ENCODE assay signal across 12 cellular contexts in genomic region chr7:102916426-102916825, GRCh38. TPM values are rescaled to one million over a fixed set of nuclear protein-coding genes. Genes with fewer than 3 reads are reported as not detected.
A peak's percentile ranks its signal among the peaks of the same experiment; 100 is the strongest.
DNase-seq lines count a peak whose midpoint lies in the region; ATAC-seq and TF ChIP-seq lines count a peak whose summit lies in the region.
"Had no signal": no experiment of that assay in that cellular context is flagged by ENCODE, and none has a peak within 500 bp of the region (broad histone marks: within the 10 kb centered on the region; RNA-seq: fewer than 3 reads in every experiment).

No MANE protein-coding gene starts in this region.

- H3K4me1 ChIP-seq in GM23248 (ENCODE audit: insufficient read depth) (peaks cover 24% of the 10 kb centered on the region), skeletal muscle satellite cell (ENCODE audit: control insufficient read depth, insufficient read depth, low read length) (peaks cover 37% of the 10 kb centered on the region)

- H2AFZ ChIP-seq in GM23248, result no peak overlapping the region

- peak overlapping the region; percentile 43; the same call in 1 of the 2 replicates for H3K4me3 ChIP-seq in GM23248
- H3K4me3 ChIP-seq in WERI-Rb-1 (ENCODE audit: low read depth, low read length), result no peak overlapping the region
- no peak overlapping the region for H3K4me3 ChIP-seq in skeletal muscle satellite cell (ENCODE audit: low read length)

- H3K4me2 ChIP-seq in GM23248 (ENCODE audit: unreplicated experiment), result peak overlapping the region; percentile 66
- peak overlapping the region; percentile 45 for H3K4me2 ChIP-seq in skeletal muscle satellite cell (ENCODE audit: low read length)

- peaks cover 2% of the 10 kb centered on the region for H3K27me3 Mint-ChIP-seq in activated CD4-positive, alpha-beta memory T cell treated with anti-CD3 and anti-CD28 coated beads, Interleukin-2, amount 10 ng/mL, durations not matched to agents 7 days and 5 days

- no peaks in the 10 kb centered on the region for H3K9me3 Mint-ChIP-seq in activated CD4-positive, alpha-beta memory T cell treated with anti-CD3 and anti-CD28 coated beads, Interleukin-2, amount 10 ng/mL, durations not matched to agents 7 days and 5 days
- H3K9me3 Mint-ChIP-seq: activated T-helper 2 cell treated with anti-CD3 and anti-CD28 coated beads, Interferon-gamma antibody, Interleukin-2, Interleukin-4, amounts not matched to agents 10 μg/mL and 5 μg/mL and 100 μg/mL, durations not matched to agents 14 hours and 24 hours and 36 hours; T-helper 1 cell treated with Interleukin-12 subunit alpha and Interleukin-12 subunit beta and Interleukin-4 antibody, amounts not matched to agents 30 μg/mL and 1 μg/mL, for 36 hours had no signal

- H4K20me1 ChIP-seq in GM23248 (ENCODE audit: insufficient read depth), result no peaks in the 10 kb centered on the region

- H3K27ac ChIP-seq in GM23248 (peak overlapping the region; percentile 38), WERI-Rb-1 (peak overlapping the region; percentile 4; the same call in 1 of the 2 replicates)

- H3K79me2 ChIP-seq in GM23248 (ENCODE audit: insufficient read depth), result no peaks in the 10 kb centered on the region

- no peak overlapping the region for H3K27ac Mint-ChIP-seq in activated CD4-positive, alpha-beta memory T cell treated with anti-CD3 and anti-CD28 coated beads, Interleukin-2, amount 10 ng/mL, durations not matched to agents 7 days and 5 days
- H3K27ac Mint-ChIP-seq: activated T-helper 2 cell treated with anti-CD3 and anti-CD28 coated beads, Interferon-gamma antibody, Interleukin-2, Interleukin-4, amounts not matched to agents 10 μg/mL and 5 μg/mL and 100 μg/mL, durations not matched to agents 14 hours and 24 hours and 36 hours; T-helper 1 cell treated with Interleukin-12 subunit alpha and Interleukin-12 subunit beta and Interleukin-4 antibody, amounts not matched to agents 30 μg/mL and 1 μg/mL, for 36 hours had no signal

- no peaks in the 10 kb centered on the region for H3K4me1 Mint-ChIP-seq in activated CD4-positive, alpha-beta memory T cell treated with anti-CD3 and anti-CD28 coated beads, Interleukin-2, amount 10 ng/mL, durations not matched to agents 7 days and 5 days

- H3K9ac ChIP-seq in GM23248 (no peak overlapping the region), skeletal muscle satellite cell (ENCODE audit: low read depth, low read length) (peak overlapping the region; percentile 89)

- no peak for TF ChIP-seq CTCF in WERI-Rb-1 (IDR thresholded peaks at IDR 0.05; ENCODE audit: low read depth, low read length)

- POLR2A ChIA-PET in activated CD4-positive, alpha-beta memory T cell treated with anti-CD3 and anti-CD28 coated beads, Interleukin-2, amount 10 ng/mL, durations not matched to agents 7 days and 5 days (lab: Charles Lee), result no interaction called here

- H3K27me3 ChIP-seq in GM23248 (replicated peaks; ENCODE audit: insufficient read depth) (no peaks in the 10 kb centered on the region), WERI-Rb-1 (ENCODE audit: insufficient read depth, low read depth, severe bottlenecking) (no peaks in the 10 kb centered on the region), skeletal muscle satellite cell (ENCODE audit: control insufficient read depth, insufficient read depth, low read length) (no peaks in the 10 kb centered on the region)

- DNase-seq in GM23248 (peak; percentile 85), WERI-Rb-1 (no peak), fibroblast of gingiva (ENCODE audit: low read depth) (peak; percentile 29)
- no peak for DNase-seq in activated CD4-positive, alpha-beta memory T cell treated with anti-CD3 and anti-CD28 coated beads, Interleukin-2, amount 10 ng/mL, durations not matched to agents 7 days and 5 days
- DNase-seq: activated CD4-positive, alpha-beta T cell treated with anti-CD3 and anti-CD28 coated beads, Interleukin-2, amount 50 U/mL, for 1 hour; foreskin melanocyte; NCI-H2029 had no signal

- in situ Hi-C loops in GM23248 (cut with MboI), result no loop called here

- H3K9me2 ChIP-seq in GM23248 (ENCODE audit: insufficient read depth), result no peaks in the 10 kb centered on the region

- H3K36me3 Mint-ChIP-seq in activated CD4-positive, alpha-beta memory T cell treated with anti-CD3 and anti-CD28 coated beads, Interleukin-2, amount 10 ng/mL, durations not matched to agents 7 days and 5 days (ENCODE audit: low read depth), result no peaks in the 10 kb centered on the region

- H3K9me3 ChIP-seq in GM23248 (ENCODE audit: low read depth) (no peaks in the 10 kb centered on the region), WERI-Rb-1 (ENCODE audit: severe bottlenecking) (no peaks in the 10 kb centered on the region), skeletal muscle satellite cell (replicated peaks; ENCODE audit: low read length) (no peaks in the 10 kb centered on the region)

- ATAC-seq in GM19397 (IDR thresholded peaks at IDR 0.05; ENCODE audit: unreplicated experiment) (no peak), HG02885 (IDR thresholded peaks at IDR 0.05; ENCODE audit: poor library complexity, unreplicated experiment) (no peak)

- H3F3A ChIP-seq in GM23248 (ENCODE audit: insufficient read depth), result no peaks in the 10 kb centered on the region

- H3K36me3 ChIP-seq in GM23248 (ENCODE audit: low read depth) (no peaks in the 10 kb centered on the region), WERI-Rb-1 (no peaks in the 10 kb centered on the region), skeletal muscle satellite cell (ENCODE audit: insufficient read depth, low read length) (no peaks in the 10 kb centered on the region)

- H3K4me3 Mint-ChIP-seq in activated CD4-positive, alpha-beta memory T cell treated with anti-CD3 and anti-CD28 coated beads, Interleukin-2, amount 10 ng/mL, durations not matched to agents 7 days and 5 days, result no peak overlapping the region
- H3K4me3 Mint-ChIP-seq: T-helper 1 cell treated with Interleukin-12 subunit alpha and Interleukin-12 subunit beta and Interleukin-4 antibody, amounts not matched to agents 30 μg/mL and 1 μg/mL, for 36 hours had no signal

- CTCF ChIA-PET in activated CD4-positive, alpha-beta memory T cell treated with anti-CD3 and anti-CD28 coated beads, Interleukin-2, amount 10 ng/mL, durations not matched to agents 7 days and 5 days (lab: Charles Lee), result interaction anchor here (0.5 kb wide), 1 partner anchor 1504 kb away, joined by 3 read pairs; no protein-coding TSS in a partner anchor

- 6 to 15% methylated on average over 3 of the region's 3 CpGs for WGBS in GM23248 (ENCODE audit: low coverage in 1 of 2, low lambda C conversion rate in 2 of 2, missing lambda C conversion rate in 2 of 2), 2 experiments

RNA-seq across cellular contexts. Expression of gene LRRC17, which starts 3.6 kb away (rescaled TPM):
- 1.5 TPM in 1 of 2 replicates, not detected in the other for total RNA-seq in GM23248 (2014; rRNA removed; shearing (Covaris generic))
- polyA plus RNA-seq in GM23248 (2016; fragmentation: Nextera tagmentation; extraction: Ambion mirVana), result 0.18 and 0.22 TPM in 2 replicates
- total RNA-seq in skeletal muscle satellite cell (2012; rRNA removed), result 23.3 and 50.0 TPM in 2 replicates
- total RNA-seq in activated CD4-positive, alpha-beta memory T cell treated with anti-CD3 and anti-CD28 coated beads, Interleukin-2, amount 10 ng/mL, durations not matched to agents 7 days and 5 days, result under 1 TPM in 1 of 2 experiments, not detected in 1; 0.15 TPM
- total RNA-seq: activated T-helper 2 cell treated with anti-CD3 and anti-CD28 coated beads, Interferon-gamma antibody, Interleukin-2, Interleukin-4, amounts not matched to agents 10 μg/mL and 5 μg/mL and 100 μg/mL, durations not matched to agents 14 hours and 24 hours and 36 hours had no signal

Comparison
In these comparisons a context has a peak if more than half of its experiments do, and no peak if none do; other contexts are left out.
1. DNase-seq: peak in GM23248 (single experiment) and fibroblast of gingiva (single experiment); none in WERI-Rb-1 (single experiment) and activated CD4-positive, alpha-beta memory T cell treated with anti-CD3 and anti-CD28 coated beads, Interleukin-2, amount 10 ng/mL, durations not matched to agents 7 days and 5 days (single experiment).